ENCODE assay signal across 23 cellular contexts in the genomic region with DNA sequence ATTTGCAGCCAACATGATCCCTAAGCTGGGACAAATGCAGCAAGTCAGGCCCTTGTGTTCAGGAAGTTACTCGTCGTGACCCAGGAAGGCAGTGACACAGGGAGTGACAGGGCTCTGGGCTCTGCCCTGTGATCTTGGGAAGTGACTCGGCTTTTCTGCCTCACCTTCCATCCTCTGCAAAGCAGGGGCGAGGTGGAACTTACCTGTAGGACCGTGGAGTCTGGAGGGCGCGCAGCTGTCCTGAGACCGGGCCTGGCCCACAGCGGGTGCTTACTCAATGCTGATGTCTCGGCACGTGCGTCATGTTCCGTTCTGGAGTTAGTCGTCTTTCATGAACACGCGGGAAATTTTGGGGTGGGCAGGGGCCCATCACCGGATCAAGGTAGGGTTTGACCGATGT. TPM values are rescaled to one million over a fixed set of nuclear protein-coding genes. Genes with fewer than 3 reads are reported as not detected.
DNase-seq lines count a peak whose midpoint lies in the region; ATAC-seq, FAIRE-seq and TF ChIP-seq lines count a peak whose summit lies in the region.
"Had no signal": no experiment of that assay in that cellular context is flagged by ENCODE, and none has a peak within 500 bp of the region (broad histone marks: within the 10 kb centered on the region; RNA-seq: fewer than 3 reads in every experiment).

No MANE protein-coding gene starts in this region.

- H3K27ac ChIP-seq in RWPE2 (ENCODE audit: poor library complexity, severe bottlenecking) (peak overlapping the region; percentile 55), HepG2 (ENCODE audit: extremely low read length, insufficient read depth, low read length) (no peak overlapping the region), testis (no peak overlapping the region), substantia nigra (ENCODE audit: low read depth, low read length, poor library complexity, severe bottlenecking) (no peak overlapping the region)
- H3K27ac ChIP-seq: brain microvascular endothelial cell, prostate gland, SJSA1, skin epidermis, thyroid gland had no signal

- no peak overlapping the region for H3K4me3 ChIP-seq in RWPE2 (ENCODE audit: severe bottlenecking)
- no peak overlapping the region for H3K4me3 ChIP-seq in HepG2 (replicated peaks in 1 of 3; ENCODE audit: insufficient read depth in 1 of 3, low read depth in 2 of 3, low read length in 3 of 3)
- H3K4me3 ChIP-seq in testis, result no peak overlapping the region
- H3K4me3 ChIP-seq: prostate gland, SJSA1, skin epidermis, thyroid gland had no signal

- no peak overlapping the region for H2AFZ ChIP-seq in HepG2 (ENCODE audit: low read length)

- TF ChIP-seq EP300 in HepG2 (IDR thresholded peaks at IDR 0.05; ENCODE audit: low read depth in 2 of 2, low read length in 2 of 2) (no peak), HepG2 (CRISPR knock-in tag; IDR thresholded peaks at IDR 0.05; ENCODE audit: borderline replicate concordance) (no peak)

- no peaks in the 10 kb centered on the region for H3K79me2 ChIP-seq in HepG2 (ENCODE audit: insufficient read depth, low read length)

- in situ Hi-C loops in HepG2 (cut with HindIII; ENCODE audit: extremely low pct_ligation_motif_present, low pct_unique_long_range_greater_than_20kb), result no loop called here

- POLR2A ChIA-PET in HepG2 (lab: Yijun Ruan, JAX), result no interaction called here

- TF ChIP-seq CTCF in RWPE2 (IDR thresholded peaks at IDR 0.05; ENCODE audit: poor library complexity, severe bottlenecking) (no peak), HepG2 (CRISPR knock-in tag; IDR thresholded peaks at IDR 0.05) (no peak), testis (IDR thresholded peaks at IDR 0.05) (no peak)

- 78% methylated on average over 13 of the region's 18 CpGs for whole genome bisulfite sequencing in HepG2 (ENCODE audit: low lambda C conversion rate)
- WGBS in testis, 2 donors, result 87 to 90% methylated on average over 18 of the region's 18 CpGs

- FAIRE-seq in HepG2 (lab: Jason Lieb, UNC), result no peak
- FAIRE-seq: GM12891 had no signal

- no peaks in the 10 kb centered on the region for H4K20me1 ChIP-seq in HepG2 (ENCODE audit: insufficient read depth, low read length)

- ATAC-seq in RWPE2 (ENCODE audit: low read depth) (no peak), HepG2 (peak; percentile 34; the same call in 2 of the 3 replicates)
- ATAC-seq: left colon had no signal

- H3K9ac ChIP-seq in HepG2 (ENCODE audit: insufficient read depth, low read depth, low read length), result no peak overlapping the region

- no peak overlapping the region for H3K4me2 ChIP-seq in HepG2 (ENCODE audit: low read depth, low read length)

- CTCF ChIA-PET in HepG2 (lab: Yijun Ruan, JAX; ENCODE audit: low intra/inter-chr PET ratio, low total read pairs), result no interaction called here

- H3K4me1 ChIP-seq in RWPE2 (ENCODE audit: insufficient read depth, poor library complexity, severe bottlenecking) (peaks cover 28% of the 10 kb centered on the region), HepG2 (ENCODE audit: insufficient read depth, low read length) (peaks cover 54% of the 10 kb centered on the region), testis (no peaks in the 10 kb centered on the region)
- H3K4me1 ChIP-seq: BE2C, prostate gland, SJSA1 had no signal

- H3K27me3 ChIP-seq in RWPE2 (ENCODE audit: insufficient read depth, poor library complexity, severe bottlenecking) (no peaks in the 10 kb centered on the region), HepG2 (ENCODE audit: control insufficient read depth in 1 of 2, insufficient read depth in 2 of 2, low read length in 2 of 2) (no peaks in the 10 kb centered on the region), testis (no peaks in the 10 kb centered on the region)
- H3K27me3 ChIP-seq: thyroid gland had no signal

- intact Hi-C loops in HepG2 (cut with micrococcal nuclease; ENCODE audit: unreplicated experiment), result no loop called here
- intact Hi-C loops in testis (cut with DNase I; ENCODE audit: low total_unique reads), result no loop called here

- no peak for TF ChIP-seq RAD21 in HepG2 (CRISPR knock-in tag; IDR thresholded peaks at IDR 0.05)

- H3K9me3 ChIP-seq in RWPE2 (ENCODE audit: severe bottlenecking) (no peaks in the 10 kb centered on the region), HepG2 (ENCODE audit: low read length) (no peaks in the 10 kb centered on the region), testis (no peaks in the 10 kb centered on the region)
- H3K9me3 ChIP-seq: BE2C, prostate gland, SJSA1, thyroid gland had no signal

- no peak for TF ChIP-seq POLR2A in HepG2 (IDR thresholded peaks at IDR 0.05; ENCODE audit: insufficient read depth in 1 of 2, low read depth in 2 of 2, low read length in 2 of 2)
- no peak for TF ChIP-seq POLR2A in testis (IDR thresholded peaks at IDR 0.05)

- DNase-seq in NCI-H2029 treated with DMSO at 0.1 percent for 48 hours (lab: John Stamatoyannopoulos, UW) (peak; percentile 75), NCI-H2029 (lab: John Stamatoyannopoulos, UW) (no peak), RWPE2 (ENCODE audit: low spot score) (peak; percentile 70), HepG2 (ENCODE audit: low spot score) (no peak), testis (peak; percentile 12), T1000 (lab: John Stamatoyannopoulos, UW) (no peak), hypothalamus (lab: John Stamatoyannopoulos, UW) (no peak), substantia nigra (lab: John Stamatoyannopoulos, UW) (no peak)
- DNase-seq: activated CD4-positive, alpha-beta T cell treated with anti-CD3 and anti-CD28 coated beads for 48 hours; activated effector memory CD4-positive, alpha-beta T cell treated with anti-CD3 and anti-CD28 coated beads, Interleukin-2, amount 50 U/mL, for 16 hours; BE2C; brain microvascular endothelial cell; cortex of kidney; NCI-H1105 treated with DMSO at 0.1 percent for 48 hours; NCI-H446 treated with DMSO at 0.1 percent for 48 hours; stimulated activated naive CD4-positive, alpha-beta T cell; T-helper 1 cell; thyroid gland had no signal

- no TSS peak for BruUV-seq in HepG2 (replicated peaks; lab: Mats Ljungman, UMichigan)

- H3K36me3 ChIP-seq in RWPE2 (ENCODE audit: low read depth) (no peaks in the 10 kb centered on the region), HepG2 (replicated peaks in 1 of 2; ENCODE audit: control insufficient read depth in 1 of 2, insufficient read depth in 2 of 2, low read length in 2 of 2) (no peaks in the 10 kb centered on the region), testis (ENCODE audit: low read depth, missing control alignments) (no peaks in the 10 kb centered on the region)
- H3K36me3 ChIP-seq: BE2C, brain microvascular endothelial cell, prostate gland, SJSA1, thyroid gland had no signal

TF ChIP-seq in HepG2, 621 proteins besides CTCF, POLR2A, EP300 and RAD21 (continues in another document):
- no peak for TF ChIP-seq ZNF296 (CRISPR knock-in tag; conservative IDR thresholded peaks at IDR 0.05)
- TF ChIP-seq, protein P1, sequence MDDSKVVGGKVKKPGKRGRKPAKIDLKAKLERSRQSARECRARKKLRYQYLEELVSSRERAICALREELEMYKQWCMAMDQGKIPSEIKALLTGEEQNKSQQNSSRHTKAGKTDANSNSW (CRISPR knock-in tag; IDR thresholded peaks at IDR 0.05; ENCODE audit: borderline replicate concordance), result no peak
- TF ChIP-seq, protein P2, sequence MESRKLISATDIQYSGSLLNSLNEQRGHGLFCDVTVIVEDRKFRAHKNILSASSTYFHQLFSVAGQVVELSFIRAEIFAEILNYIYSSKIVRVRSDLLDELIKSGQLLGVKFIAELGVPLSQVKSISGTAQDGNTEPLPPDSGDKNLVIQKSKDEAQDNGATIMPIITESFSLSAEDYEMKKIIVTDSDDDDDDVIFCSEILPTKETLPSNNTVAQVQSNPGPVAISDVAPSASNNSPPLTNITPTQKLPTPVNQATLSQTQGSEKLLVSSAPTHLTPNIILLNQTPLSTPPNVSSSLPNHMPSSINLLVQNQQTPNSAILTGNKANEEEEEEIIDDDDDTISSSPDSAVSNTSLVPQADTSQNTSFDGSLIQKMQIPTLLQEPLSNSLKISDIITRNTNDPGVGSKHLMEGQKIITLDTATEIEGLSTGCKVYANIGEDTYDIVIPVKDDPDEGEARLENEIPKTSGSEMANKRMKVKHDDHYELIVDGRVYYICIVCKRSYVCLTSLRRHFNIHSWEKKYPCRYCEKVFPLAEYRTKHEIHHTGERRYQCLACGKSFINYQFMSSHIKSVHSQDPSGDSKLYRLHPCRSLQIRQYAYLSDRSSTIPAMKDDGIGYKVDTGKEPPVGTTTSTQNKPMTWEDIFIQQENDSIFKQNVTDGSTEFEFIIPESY (CRISPR knock-in tag; IDR thresholded peaks at IDR 0.05), result 0 out of 2 replicates have a peak, but pooled peaks have one; percentile 37

RNA-seq across cellular contexts. Expression of a gene that starts 22.8 kb away (rescaled TPM):
- total RNA-seq in HepG2 (2016; rRNA removed; fragmentation: Illumina TruSeq; extraction: Trizol) (16.0 and 29.8 TPM in 2 replicates), testis (10 to 100 TPM; 21.1 to 27.1 TPM)
- total RNA-seq in HepG2 (2016; cell fraction: cytosol; rRNA removed; fragmentation: Illumina TruSeq; extraction: Trizol; ENCODE audit: low read depth), result 5.1 and 9.2 TPM in 2 replicates
- 14.3 and 34.5 TPM in 2 replicates for total RNA-seq in HepG2 (2016; cell fraction: insoluble cytoplasmic fraction; rRNA removed; fragmentation: Illumina TruSeq; extraction: Trizol)
- total RNA-seq in HepG2 (2016; cell fraction: membrane; rRNA removed; fragmentation: Illumina TruSeq; extraction: Trizol), result 14.8 and 16.4 TPM in 2 replicates
- total RNA-seq in HepG2 (2016; cell fraction: nucleus; rRNA removed; fragmentation: Illumina TruSeq; extraction: Trizol), result 37.9 and 47.2 TPM in 2 replicates
- polyA plus RNA-seq in HepG2 (2011; rRNA removed) (90.6 and 115 TPM in 2 replicates), testis (ENCODE audit: insufficient read depth, low read depth, low replicate concordance) (23.9 TPM)
- 65.4 and 69.9 TPM in 2 replicates for polyA plus RNA-seq in HepG2 (2011; cell fraction: cytosol; rRNA removed)
- polyA plus RNA-seq in HepG2 (2011; cell fraction: nucleus; rRNA removed), result 330 and 361 TPM in 2 replicates
- 104 and 122 TPM in 2 replicates for polyA plus RNA-seq in HepG2 (2012)
- polyA plus RNA-seq in HepG2 (2016; cell fraction: cytosol; fragmentation: Illumina TruSeq; extraction: Trizol; ENCODE audit: low read depth), result 3.8 and 4.2 TPM in 2 replicates
- polyA plus RNA-seq in HepG2 (2016; cell fraction: insoluble cytoplasmic fraction; fragmentation: Illumina TruSeq; extraction: Trizol; ENCODE audit: low read depth), result 18.3 and 19.5 TPM in 2 replicates
- polyA plus RNA-seq in HepG2 (2016; cell fraction: membrane; fragmentation: Illumina TruSeq; extraction: Trizol; ENCODE audit: low read depth), result 9.2 and 10.4 TPM in 2 replicates
- 89.7 and 92.4 TPM in 2 replicates for polyA plus RNA-seq in HepG2 (2016; cell fraction: nucleus; fragmentation: Illumina TruSeq; extraction: Trizol; ENCODE audit: insufficient read depth, low read depth)
- 56.1 and 65.1 TPM in 2 replicates for polyA minus RNA-seq in HepG2 (2011; rRNA and poly(A)+ RNA removed; ENCODE audit: low replicate concordance)
- polyA minus RNA-seq in HepG2 (2011; cell fraction: cytosol; rRNA and poly(A)+ RNA removed), result 44.6 and 51.7 TPM in 2 replicates
- 90.3 and 92.4 TPM in 2 replicates for polyA minus RNA-seq in HepG2 (2011; cell fraction: nucleus; rRNA and poly(A)+ RNA removed)

Comparison
In these comparisons a context has a peak if more than half of its experiments do, and no peak if none do; other contexts are left out.
1. DNase-seq: peak in NCI-H2029 treated with DMSO at 0.1 percent for 48 hours (single experiment), RWPE2 (single experiment) and testis (single experiment); none in NCI-H2029 (single experiment), HepG2 (single experiment), T1000 (single experiment), hypothalamus (0 of 51) and substantia nigra (0 of 49).